ENCODE assay signal across 1 cellular context in genomic region chr18:79788096-79789085, GRCh38.
TF ChIP-seq lines count a peak whose summit lies in the region.

No MANE protein-coding gene starts in this region.

TF ChIP-seq in IMR-90, 13 proteins besides CTCF, POLR2A, EP300 and RAD21 (continued from another document):
- no peak for TF ChIP-seq ELK1 (IDR thresholded peaks at IDR 0.05; ENCODE audit: borderline replicate concordance, low read depth, low read length)
- no peak for TF ChIP-seq MXI1 (IDR thresholded peaks at IDR 0.05; ENCODE audit: borderline replicate concordance, low read depth, low read length)
- no peak for TF ChIP-seq CHD1 (IDR thresholded peaks at IDR 0.05; ENCODE audit: low read depth, low read length)
- no peak for TF ChIP-seq FOS (IDR thresholded peaks at IDR 0.05; ENCODE audit: low read depth, low read length)
- no peak for TF ChIP-seq SMC3 (IDR thresholded peaks at IDR 0.05; ENCODE audit: low read depth, low read length)
- no peak for TF ChIP-seq USF2 (IDR thresholded peaks at IDR 0.05; ENCODE audit: low read depth, low read length)
- no peak for TF ChIP-seq CEBPB (IDR thresholded peaks at IDR 0.05; ENCODE audit: low read depth, low read length)
- TF ChIP-seq MAZ (IDR thresholded peaks at IDR 0.05; ENCODE audit: borderline replicate concordance, low read depth, low read length): no peak
- TF ChIP-seq RFX5 (IDR thresholded peaks at IDR 0.05; ENCODE audit: low read depth, low read length): no peak
- no peak for TF ChIP-seq MAFK (IDR thresholded peaks at IDR 0.05; ENCODE audit: low read depth, low read length)
- TF ChIP-seq RCOR1 (IDR thresholded peaks at IDR 0.05; ENCODE audit: insufficient replicate concordance, low read length): no peak
- no peak for TF ChIP-seq BHLHE40 (IDR thresholded peaks at IDR 0.05; ENCODE audit: low read depth, low read length)
